14 cellular contexts compared by ENCODE assay signal in the genomic region with DNA sequence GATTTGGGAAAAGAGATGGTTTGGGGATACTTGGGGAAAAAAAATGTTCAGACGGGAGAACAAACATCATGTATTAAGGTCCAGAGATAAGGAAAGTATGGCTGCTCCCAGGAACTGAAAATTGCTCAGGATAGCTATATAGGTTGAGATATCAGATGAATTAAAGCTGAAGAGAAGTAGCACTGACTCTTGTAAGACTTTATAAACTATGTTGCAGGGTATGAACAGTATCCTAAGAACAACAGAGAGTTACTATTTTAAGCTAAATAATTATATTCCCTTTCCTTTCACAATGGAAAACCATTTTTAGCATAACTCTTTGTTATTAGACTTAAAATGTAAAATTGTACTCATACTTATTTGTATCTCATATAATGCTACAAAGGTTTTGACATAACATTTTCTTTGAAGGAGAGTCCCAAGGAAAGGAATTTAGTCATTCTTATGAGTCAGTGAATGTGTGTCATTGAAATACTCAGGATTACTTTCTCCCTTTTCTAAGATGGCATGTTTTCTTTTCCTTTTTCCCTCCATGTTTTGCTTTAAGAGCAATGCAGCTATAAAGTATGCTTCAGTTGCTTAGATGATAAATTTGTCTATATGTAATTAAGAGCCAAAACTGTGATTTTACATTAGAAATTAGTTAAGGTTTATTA.
A peak's percentile ranks its signal among the peaks of the same experiment; 100 is the strongest.
DNase-seq lines count a peak whose midpoint lies in the region; FAIRE-seq and TF ChIP-seq lines count a peak whose summit lies in the region.
"Had no signal": no experiment of that assay in that cellular context is flagged by ENCODE, and none has a peak within 500 bp of the region (broad histone marks: within the 10 kb centered on the region; RNA-seq: fewer than 3 reads in every experiment).

No MANE protein-coding gene starts in this region.

- intact Hi-C loops in testis (cut with DNase I; ENCODE audit: low total_unique reads) = no loop called here

- no peak for TF ChIP-seq POLR2A in testis (IDR thresholded peaks at IDR 0.05)

- DNase-seq in amniotic epithelial cell (ENCODE audit: low read depth) (peak; percentile 36), fibroblast of villous mesenchyme (ENCODE audit: low read depth) (peak; percentile 13), urothelium cell line (ENCODE audit: low spot score) (peak; percentile 4), testis (no peak), NCI-H2029 treated with DMSO at 0.1 percent for 48 hours (lab: John Stamatoyannopoulos, UW) (no peak), COR-L47 (lab: John Stamatoyannopoulos, UW) (no peak)
- DNase-seq: activated CD4-positive, alpha-beta T cell treated with anti-CD3 and anti-CD28 coated beads for 48 hours; body of pancreas; endodermal cell; lower lobe of right lung; NCI-H1092 treated with DMSO at 0.1 percent for 48 hours; NCI-H345 had no signal

- 61% methylated on average over 1 of the region's 1 CpG for WGBS in testis, 2 donors

- H3K27ac ChIP-seq in HEK293 (ENCODE audit: extremely low read depth, low read depth, low read length) (no peak overlapping the region), testis (no peak overlapping the region)
- H3K27ac ChIP-seq: body of pancreas, lower lobe of right lung, neutrophil had no signal

- CTCF ChIA-PET in HEK293 (lab: Yijun Ruan, JAX) = no interaction called here

- H3K4me1 ChIP-seq in HEK293 (ENCODE audit: control insufficient read depth, insufficient read depth, low read length) = no peaks in the 10 kb centered on the region
- peaks cover 3% of the 10 kb centered on the region for H3K4me1 ChIP-seq in testis
- H3K4me1 ChIP-seq: lower lobe of right lung had no signal

- no peaks in the 10 kb centered on the region for H3K27me3 ChIP-seq in testis
- H3K27me3 ChIP-seq: body of pancreas, neutrophil had no signal

- no peak for TF ChIP-seq CTCF in HEK293 (tag by site-specific recombination; IDR thresholded peaks at IDR 0.05)
- TF ChIP-seq CTCF in fibroblast of villous mesenchyme (IDR thresholded peaks at IDR 0.05; ENCODE audit: insufficient read depth, low read depth, low read length) = no peak
- no peak for TF ChIP-seq CTCF in testis (IDR thresholded peaks at IDR 0.05)

- H3K9me3 ChIP-seq in HEK293 (ENCODE audit: control insufficient read depth, insufficient read depth, low read depth, low read length) (no peaks in the 10 kb centered on the region), testis (no peaks in the 10 kb centered on the region)
- H3K9me3 ChIP-seq: body of pancreas, lower lobe of right lung, neutrophil had no signal

- POLR2A ChIA-PET in HEK293 (lab: Yijun Ruan, JAX) = no interaction called here

- no peak for FAIRE-seq in urothelium cell line (lab: Jason Lieb, UNC)

- H3K4me3 ChIP-seq in HEK293 (ENCODE audit: low read depth, low read length) (no peak overlapping the region), fibroblast of villous mesenchyme (ENCODE audit: low read depth, low read length) (no peak overlapping the region), testis (no peak overlapping the region)
- H3K4me3 ChIP-seq: body of pancreas, lower lobe of right lung had no signal

- H3K36me3 ChIP-seq in HEK293 (ENCODE audit: control insufficient read depth in 2 of 2, insufficient read depth in 1 of 2, low read length in 2 of 2) (no peaks in the 10 kb centered on the region), testis (ENCODE audit: low read depth, missing control alignments) (no peaks in the 10 kb centered on the region)
- H3K36me3 ChIP-seq: lower lobe of right lung, neutrophil had no signal

TF ChIP-seq in HEK293, 187 proteins besides CTCF, POLR2A, EP300 and RAD21:
- TF ChIP-seq, protein P1, sequence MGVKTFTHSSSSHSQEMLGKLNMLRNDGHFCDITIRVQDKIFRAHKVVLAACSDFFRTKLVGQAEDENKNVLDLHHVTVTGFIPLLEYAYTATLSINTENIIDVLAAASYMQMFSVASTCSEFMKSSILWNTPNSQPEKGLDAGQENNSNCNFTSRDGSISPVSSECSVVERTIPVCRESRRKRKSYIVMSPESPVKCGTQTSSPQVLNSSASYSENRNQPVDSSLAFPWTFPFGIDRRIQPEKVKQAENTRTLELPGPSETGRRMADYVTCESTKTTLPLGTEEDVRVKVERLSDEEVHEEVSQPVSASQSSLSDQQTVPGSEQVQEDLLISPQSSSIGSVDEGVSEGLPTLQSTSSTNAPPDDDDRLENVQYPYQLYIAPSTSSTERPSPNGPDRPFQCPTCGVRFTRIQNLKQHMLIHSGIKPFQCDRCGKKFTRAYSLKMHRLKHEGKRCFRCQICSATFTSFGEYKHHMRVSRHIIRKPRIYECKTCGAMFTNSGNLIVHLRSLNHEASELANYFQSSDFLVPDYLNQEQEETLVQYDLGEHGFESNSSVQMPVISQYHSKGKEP (tag by site-specific recombination; IDR thresholded peaks at IDR 0.05) = no peak
- TF ChIP-seq PRDM1 (tag by site-specific recombination; IDR thresholded peaks at IDR 0.05) (0 out of 2 replicates have a peak, but pooled peaks have one; percentile 36), ZNF426 (tag by site-specific recombination; IDR thresholded peaks at IDR 0.05) (no peak)
TF ChIP-seq in HEK293: peak in this region for 1.

Comparison
In these comparisons a context has a peak if more than half of its experiments do, and no peak if none do; other contexts are left out.
1. DNase-seq: peak in amniotic epithelial cell (single experiment), fibroblast of villous mesenchyme (single experiment) and urothelium cell line (single experiment); none in testis (single experiment), NCI-H2029 treated with DMSO at 0.1 percent for 48 hours (single experiment) and COR-L47 (single experiment).